ENCODE assay signal across 1 cellular context in the genomic region with DNA sequence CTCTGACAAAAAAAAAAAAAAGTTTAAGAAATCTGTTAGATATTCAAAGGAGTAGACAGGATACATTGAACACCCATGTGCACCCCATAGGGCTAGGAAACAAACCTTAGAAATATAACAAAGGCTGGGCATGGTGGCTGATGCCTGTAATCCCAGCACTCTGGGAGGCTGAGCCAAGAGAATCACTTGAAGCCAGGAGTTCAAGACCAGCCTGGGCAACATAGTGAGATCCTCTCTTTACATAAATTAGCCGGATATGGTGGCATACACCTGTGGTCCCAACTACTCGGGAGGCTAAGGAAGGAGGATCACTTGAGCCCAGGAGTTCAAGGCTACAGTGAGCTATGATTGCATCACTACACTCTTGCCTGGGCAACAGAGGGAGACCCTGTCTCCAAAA.
TF ChIP-seq lines count a peak whose summit lies in the region.

No MANE protein-coding gene starts in this region.

TF ChIP-seq in K562, 482 proteins besides CTCF, POLR2A, EP300 and RAD21:
- TF ChIP-seq ATF3 (IDR thresholded peaks at IDR 0.05) = peak; percentile 38; the same call in 1 of the 2 replicates
- TF ChIP-seq ATF3 (CRISPR knock-in tag; conservative IDR thresholded peaks at IDR 0.05) = no peak
- TF ChIP-seq CEBPG (CRISPR knock-in tag; IDR thresholded peaks at IDR 0.05) = no peak
- TF ChIP-seq CEBPG (tag; conservative IDR thresholded peaks at IDR 0.05 in 1 of 2, IDR thresholded peaks at IDR 0.05 in 1 of 2) = 0 out of 4 replicates have a peak, but pooled peaks of 1 of the 2 experiments have one; percentile 25
- peak; percentile 61 for TF ChIP-seq ZNF121 (CRISPR knock-in tag; conservative IDR thresholded peaks at IDR 0.05)
- 0 out of 2 replicates have a peak, but pooled peaks have one; percentile 25 for TF ChIP-seq CEBPB (tag; IDR thresholded peaks at IDR 0.05)
- TF ChIP-seq SLC30A9 (CRISPR knock-in tag; IDR thresholded peaks at IDR 0.05) = no peak
- no peak for TF ChIP-seq KDM1A (IDR thresholded peaks at IDR 0.05)
